29 cellular contexts compared by ENCODE assay signal in genomic region chr6:6235786-6236185, GRCh38.
"Had no signal": no experiment of that assay in that cellular context is flagged by ENCODE, and none has a peak within 500 bp of the region (broad histone marks: within the 10 kb centered on the region; RNA-seq: fewer than 3 reads in every experiment).

No MANE protein-coding gene starts in this region.

- H3K79me2 ChIP-seq: parathyroid adenoma had no signal

- DNase-seq: natural killer cell; occipital lobe; ovary; posterior cingulate gyrus; psoas muscle; right cardiac atrium; spleen; stimulated activated CD4-positive, alpha-beta T cell treated with anti-CD3 and anti-CD28 coated beads, Interleukin-12 subunit alpha, Interleukin-12 subunit beta, amount 100 ng/mL, for 4 hours; stimulated activated CD4-positive, alpha-beta T cell treated with anti-CD3 and anti-CD28 coated beads, Interleukin-1b, Interleukin-23, amount 100 ng/mL, for 48 hours; stimulated activated CD4-positive, alpha-beta T cell treated with anti-CD3 and anti-CD28 coated beads, Interleukin-4, amount 100 ng/mL, for 1 hour; stimulated activated CD4-positive, alpha-beta T cell treated with anti-CD3 and anti-CD28 coated beads, Interleukin-4, amount 100 ng/mL, for 4 hours; stimulated activated CD8-positive, alpha-beta memory T cell treated with anti-CD3 and anti-CD28 coated beads, Interleukin-4, amount 100 ng/mL, for 48 hours; stimulated activated naive CD4-positive, alpha-beta T cell; stimulated activated naive CD8-positive, alpha-beta T cell treated with anti-CD3 and anti-CD28 coated beads, Interleukin-15, amount 100 ng/mL, for 72 hours; stimulated activated naive CD8-positive, alpha-beta T cell treated with anti-CD3 and anti-CD28 coated beads, Interleukin-15, Interleukin-2, amounts not matched to agents 100 U/mL and 50 U/mL, for 24 hours; substantia nigra; testis; tibial artery; trophoblast cell; upper lobe of left lung had no signal

- H2AFZ ChIP-seq: neural progenitor cell, parathyroid adenoma had no signal

- H3K9ac ChIP-seq: neural progenitor cell, parathyroid adenoma had no signal

- H3K4me3 ChIP-seq: neural progenitor cell, ovary, psoas muscle, skin epidermis, smooth muscle cell, spleen, suprapubic skin, testis, tibial artery, upper lobe of left lung, vagina had no signal

- ATAC-seq: natural killer cell; psoas muscle; right cardiac atrium; sciatic nerve; stimulated activated memory B cell treated with anti-CD40 and anti-IgM and Interleukin-4, amounts not matched to agents 10 μg/mL and 1 μg/mL and 100 μg/mL, for 72 hours; stimulated activated naive CD8-positive, alpha-beta T cell treated with anti-CD3 and anti-CD28 coated beads, Interleukin-15, amount 100 ng/mL, for 72 hours; stimulated activated naive CD8-positive, alpha-beta T cell treated with anti-CD3 and anti-CD28 coated beads, Interleukin-15, Interleukin-2, amounts not matched to agents 100 U/mL and 50 U/mL, for 24 hours had no signal

- H3K4me1 ChIP-seq: parathyroid adenoma, psoas muscle, spleen, suprapubic skin, testis, tibial artery, upper lobe of left lung, vagina had no signal

- H3K27ac ChIP-seq: neural progenitor cell, ovary, parathyroid adenoma, psoas muscle, skin epidermis, spleen, suprapubic skin, testis, tibial artery, upper lobe of left lung, vagina had no signal

- H3K27me3 ChIP-seq: neural progenitor cell, ovary, spleen, suprapubic skin, testis, tibial artery, upper lobe of left lung, vagina had no signal

- H3K36me3 ChIP-seq: neural progenitor cell, ovary, spleen, suprapubic skin, tibial artery, upper lobe of left lung, vagina had no signal

- H3K4me2 ChIP-seq: neural progenitor cell, smooth muscle cell had no signal

- H3K9me3 ChIP-seq: ovary, psoas muscle, spleen, suprapubic skin, testis, tibial artery, upper lobe of left lung, vagina had no signal

- FAIRE-seq: urothelium cell line had no signal
